In genomic region chr10:112716924-112717348, GRCh38 we compare ENCODE assay signal across 1 cellular context.
TF ChIP-seq lines count a peak whose summit lies in the region.

No MANE protein-coding gene starts in this region.

TF ChIP-seq in HepG2, 621 proteins besides CTCF, POLR2A, EP300 and RAD21 (continued from another document and continues in another):
- TF ChIP-seq ZNF746 (CRISPR knock-in tag; IDR thresholded peaks at IDR 0.05) (no peak), SP1 (IDR thresholded peaks at IDR 0.05) (no peak), SP1 (CRISPR knock-in tag; IDR thresholded peaks at IDR 0.05) (no peak), GFI1 (CRISPR knock-in tag; IDR thresholded peaks at IDR 0.05; ENCODE audit: borderline replicate concordance) (peak; percentile 45; the same call in 1 of the 2 replicates), ZMYM2 (CRISPR knock-in tag; IDR thresholded peaks at IDR 0.05) (peak; percentile 70; the same call in 1 of the 2 replicates), ZBTB8A (CRISPR knock-in tag; IDR thresholded peaks at IDR 0.05; ENCODE audit: borderline replicate concordance, low read depth) (no peak), ZNF274 (CRISPR knock-in tag; IDR thresholded peaks at IDR 0.05) (no peak), FOXA3 (CRISPR knock-in tag; IDR thresholded peaks at IDR 0.05) (peak; percentile 96), ZNF136 (CRISPR knock-in tag; IDR thresholded peaks at IDR 0.05; ENCODE audit: low read depth) (no peak), AFF4 (CRISPR knock-in tag; IDR thresholded peaks at IDR 0.05) (no peak), ZSCAN9 (CRISPR knock-in tag; IDR thresholded peaks at IDR 0.05; ENCODE audit: borderline replicate concordance) (peak; percentile 88; the same call in 1 of the 2 replicates), AHR (CRISPR knock-in tag; IDR thresholded peaks at IDR 0.05) (no peak), KLF12 (CRISPR knock-in tag; IDR thresholded peaks at IDR 0.05; ENCODE audit: borderline replicate concordance) (no peak), SALL2 (CRISPR knock-in tag; IDR thresholded peaks at IDR 0.05) (no peak), ZNF747 (CRISPR knock-in tag; IDR thresholded peaks at IDR 0.05; ENCODE audit: borderline replicate concordance) (no peak), POGZ (CRISPR knock-in tag; IDR thresholded peaks at IDR 0.05) (peak; percentile 91), HCFC1 (IDR thresholded peaks at IDR 0.05; ENCODE audit: low read depth, low read length) (no peak), GATAD1 (CRISPR knock-in tag; IDR thresholded peaks at IDR 0.05) (no peak), ARID3A (IDR thresholded peaks at IDR 0.05; ENCODE audit: low read depth, low read length) (peak; percentile 78; the same call in 1 of the 2 replicates), ZNF580 (CRISPR knock-in tag; IDR thresholded peaks at IDR 0.05; ENCODE audit: borderline replicate concordance, low read depth) (peak; percentile 53; the same call in 1 of the 2 replicates), ZNF574 (CRISPR knock-in tag; IDR thresholded peaks at IDR 0.05) (no peak), ZNF589 (CRISPR knock-in tag; conservative IDR thresholded peaks at IDR 0.05) (no peak), DNMT3B (CRISPR knock-in tag; conservative IDR thresholded peaks at IDR 0.05) (peak; percentile 50; the same call in 1 of the 2 replicates), E2F2 (CRISPR knock-in tag; IDR thresholded peaks at IDR 0.05; ENCODE audit: borderline replicate concordance) (no peak), ZNF614 (CRISPR knock-in tag; IDR thresholded peaks at IDR 0.05; ENCODE audit: borderline replicate concordance) (peak; percentile 66; the same call in 1 of the 2 replicates), TRIM24 (CRISPR knock-in tag; IDR thresholded peaks at IDR 0.05) (no peak), NCOA2 (CRISPR knock-in tag; IDR thresholded peaks at IDR 0.05) (peak; percentile 76), ZNF367 (CRISPR knock-in tag; IDR thresholded peaks at IDR 0.05; ENCODE audit: borderline replicate concordance) (no peak), CHD4 (IDR thresholded peaks at IDR 0.05; ENCODE audit: borderline replicate concordance, low read length) (no peak), KIAA2018 (CRISPR knock-in tag; IDR thresholded peaks at IDR 0.05; ENCODE audit: borderline replicate concordance) (no peak), ZNF83 (CRISPR knock-in tag; IDR thresholded peaks at IDR 0.05; ENCODE audit: borderline replicate concordance) (no peak), JUND (CRISPR knock-in tag; IDR thresholded peaks at IDR 0.05) (peak; percentile 83), EHMT2 (IDR thresholded peaks at IDR 0.05; ENCODE audit: borderline replicate concordance, low read depth, low read length) (peak; percentile 62; the same call in 1 of the 2 replicates), ZXDC (CRISPR knock-in tag; IDR thresholded peaks at IDR 0.05) (no peak), NFIB (CRISPR knock-in tag; IDR thresholded peaks at IDR 0.05; ENCODE audit: borderline replicate concordance) (no peak), NR0B2 (CRISPR knock-in tag; IDR thresholded peaks at IDR 0.05) (no peak), REPIN1 (CRISPR knock-in tag; IDR thresholded peaks at IDR 0.05; ENCODE audit: borderline replicate concordance, low read depth) (no peak), ZNF510 (CRISPR knock-in tag; IDR thresholded peaks at IDR 0.05; ENCODE audit: low read depth) (no peak), ZNF773 (CRISPR knock-in tag; IDR thresholded peaks at IDR 0.05; ENCODE audit: borderline replicate concordance) (no peak), ZNF547 (CRISPR knock-in tag; IDR thresholded peaks at IDR 0.05) (no peak), ZNF674 (CRISPR knock-in tag; IDR thresholded peaks at IDR 0.05; ENCODE audit: low read depth) (no peak), CEBPG (CRISPR knock-in tag; IDR thresholded peaks at IDR 0.05) (peak; percentile 41; the same call in 1 of the 2 replicates), ARNT2 (CRISPR knock-in tag; IDR thresholded peaks at IDR 0.05; ENCODE audit: low read depth) (no peak)
